18 cellular contexts compared by ENCODE assay signal in the genomic region with DNA sequence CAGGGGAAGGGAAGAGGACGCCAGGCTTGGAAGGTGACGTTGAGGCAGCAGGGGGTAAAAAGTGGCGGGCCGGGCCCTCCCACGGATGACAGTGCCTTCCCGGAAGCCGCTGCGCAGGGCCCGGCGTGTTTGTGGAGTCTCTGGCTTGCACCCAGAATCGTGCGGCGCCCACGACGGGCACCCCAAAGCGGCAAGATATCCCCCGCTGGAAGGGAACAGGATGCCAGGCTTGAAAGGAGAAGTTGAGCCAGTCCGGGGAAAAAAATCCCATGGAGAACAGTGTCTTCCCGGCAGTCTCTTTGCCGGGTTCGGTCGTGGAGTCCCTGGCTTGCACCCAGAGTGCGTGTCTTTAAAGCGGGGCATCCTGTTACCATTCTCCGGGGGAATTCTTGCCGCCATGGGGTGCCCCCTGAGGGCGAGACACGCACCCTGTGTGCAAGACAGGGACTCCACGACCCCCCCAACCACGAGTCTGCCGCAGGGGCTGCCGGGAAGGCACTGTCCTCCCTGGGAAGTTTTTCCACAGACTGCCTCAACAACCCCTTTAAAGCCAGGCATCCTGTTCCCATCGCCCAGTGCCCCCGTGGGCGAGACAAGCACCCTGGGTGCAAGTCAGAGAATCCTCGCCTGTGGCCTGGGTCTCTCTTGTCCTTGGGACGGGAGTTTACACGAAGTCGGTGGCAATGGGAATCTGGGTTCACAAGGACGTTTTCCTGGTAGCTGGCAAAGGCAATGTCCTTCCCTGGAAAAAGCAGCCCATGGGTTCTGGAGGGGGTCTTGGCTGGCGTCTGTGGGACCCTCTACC.
A peak's percentile ranks its signal among the peaks of the same experiment; 100 is the strongest.
DNase-seq lines count a peak whose midpoint lies in the region; ATAC-seq and TF ChIP-seq lines count a peak whose summit lies in the region.
"Had no signal": no experiment of that assay in that cellular context is flagged by ENCODE, and none has a peak within 500 bp of the region (broad histone marks: within the 10 kb centered on the region; RNA-seq: fewer than 3 reads in every experiment).

No MANE protein-coding gene starts in this region.

- H3K4me1 ChIP-seq in right atrium auricular region (no peaks in the 10 kb centered on the region), heart right ventricle (no peaks in the 10 kb centered on the region), transverse colon (no peaks in the 10 kb centered on the region)
- H3K4me1 ChIP-seq: Caco-2 had no signal

- H3K4me1 Mint-ChIP-seq in osteocyte (ENCODE audit: unreplicated experiment) = no peaks in the 10 kb centered on the region
- H3K4me1 Mint-ChIP-seq in activated CD4-positive, alpha-beta memory T cell treated with anti-CD3 and anti-CD28 coated beads, Interleukin-2, amount 10 ng/mL, durations not matched to agents 7 days and 5 days = no peaks in the 10 kb centered on the region

- no peak overlapping the region for H3K27ac Mint-ChIP-seq in osteocyte (ENCODE audit: unreplicated experiment)
- no peak overlapping the region for H3K27ac Mint-ChIP-seq in activated CD4-positive, alpha-beta memory T cell treated with anti-CD3 and anti-CD28 coated beads, Interleukin-2, amount 10 ng/mL, durations not matched to agents 7 days and 5 days
- H3K27ac Mint-ChIP-seq: CD4-positive, alpha-beta T cell had no signal

- TF ChIP-seq EP300 in transverse colon (IDR thresholded peaks at IDR 0.05; ENCODE audit: low read depth) = no peak

- H3K9me3 Mint-ChIP-seq in osteocyte (ENCODE audit: unreplicated experiment) = peaks cover 25% of the 10 kb centered on the region
- peaks cover 7% of the 10 kb centered on the region for H3K9me3 Mint-ChIP-seq in activated CD4-positive, alpha-beta memory T cell treated with anti-CD3 and anti-CD28 coated beads, Interleukin-2, amount 10 ng/mL, durations not matched to agents 7 days and 5 days

- in situ Hi-C loops in GM13976 (cut with MboI; ENCODE audit: low sequenced_read_pairs, unreplicated experiment) (no loop called here), transverse colon (cut with MboI; ENCODE audit: low pct_ligation_motif_present in 1 of 4, low pct_unique_long_range_greater_than_20kb in 1 of 4, low sequenced_read_pairs in 3 of 4) (no loop called here)

- DNase-seq in right atrium auricular region (ENCODE audit: low spot score) (peak; percentile 40), heart right ventricle (no peak), GM13976 (ENCODE audit: low spot score) (peak; percentile 7), osteocyte (ENCODE audit: extremely low spot score, unreplicated experiment) (peak; percentile 80), transverse colon (no peak)
- no peak for DNase-seq in activated CD4-positive, alpha-beta memory T cell treated with anti-CD3 and anti-CD28 coated beads, Interleukin-2, amount 10 ng/mL, durations not matched to agents 7 days and 5 days
- DNase-seq: ACHN; Caco-2; CD4-positive, alpha-beta T cell; DMS79 treated with DMSO at 0.1 percent for 48 hours; GF-D8; GM23248; HCEC 1CT; IMR-90 had no signal

- ATAC-seq in heart right ventricle = no peak
- ATAC-seq in GM18907 (IDR thresholded peaks at IDR 0.05; ENCODE audit: unreplicated experiment) = no peak
- ATAC-seq: GM12878 had no signal

- POLR2A ChIA-PET in activated CD4-positive, alpha-beta memory T cell treated with anti-CD3 and anti-CD28 coated beads, Interleukin-2, amount 10 ng/mL, durations not matched to agents 7 days and 5 days (lab: Charles Lee) = no interaction called here

- TF ChIP-seq CTCF in right atrium auricular region (IDR thresholded peaks at IDR 0.05) = no peak
- no peak for TF ChIP-seq CTCF in heart right ventricle (IDR thresholded peaks at IDR 0.05)
- no peak for TF ChIP-seq CTCF in GM13976 (IDR thresholded peaks at IDR 0.05; ENCODE audit: borderline replicate concordance, control extremely low read depth, extremely low read depth, insufficient read depth, missing control alignments)
- no peak for TF ChIP-seq CTCF in osteocyte (IDR thresholded peaks at IDR 0.05)
- no peak for TF ChIP-seq CTCF in transverse colon (IDR thresholded peaks at IDR 0.05)

- H3K4me3 ChIP-seq in right atrium auricular region = no peak overlapping the region
- H3K4me3 ChIP-seq in heart right ventricle = no peak overlapping the region
- no peak overlapping the region for H3K4me3 ChIP-seq in transverse colon
- H3K4me3 ChIP-seq: GM12878, GM23248, K562 had no signal

- no peaks in the 10 kb centered on the region for H3K36me3 Mint-ChIP-seq in osteocyte (ENCODE audit: unreplicated experiment)
- H3K36me3 Mint-ChIP-seq in activated CD4-positive, alpha-beta memory T cell treated with anti-CD3 and anti-CD28 coated beads, Interleukin-2, amount 10 ng/mL, durations not matched to agents 7 days and 5 days (ENCODE audit: low read depth) = no peaks in the 10 kb centered on the region

- no peak overlapping the region for H3K4me3 Mint-ChIP-seq in osteocyte (ENCODE audit: unreplicated experiment)
- H3K4me3 Mint-ChIP-seq in activated CD4-positive, alpha-beta memory T cell treated with anti-CD3 and anti-CD28 coated beads, Interleukin-2, amount 10 ng/mL, durations not matched to agents 7 days and 5 days = no peak overlapping the region
- H3K4me3 Mint-ChIP-seq: CD4-positive, alpha-beta T cell had no signal

- no peaks in the 10 kb centered on the region for H3K27me3 Mint-ChIP-seq in osteocyte (ENCODE audit: unreplicated experiment)
- no peaks in the 10 kb centered on the region for H3K27me3 Mint-ChIP-seq in activated CD4-positive, alpha-beta memory T cell treated with anti-CD3 and anti-CD28 coated beads, Interleukin-2, amount 10 ng/mL, durations not matched to agents 7 days and 5 days
- H3K27me3 Mint-ChIP-seq: CD4-positive, alpha-beta T cell had no signal

- CTCF ChIA-PET in activated CD4-positive, alpha-beta memory T cell treated with anti-CD3 and anti-CD28 coated beads, Interleukin-2, amount 10 ng/mL, durations not matched to agents 7 days and 5 days (lab: Charles Lee) = no interaction called here

- H3K9me3 ChIP-seq in right atrium auricular region (no peaks in the 10 kb centered on the region), heart right ventricle (peaks cover 0 to 45% (median 0%) of the 10 kb centered on the region in 11 donors), transverse colon (no peaks in the 10 kb centered on the region)

- no peaks in the 10 kb centered on the region for H3K36me3 ChIP-seq in right atrium auricular region
- no peaks in the 10 kb centered on the region for H3K36me3 ChIP-seq in heart right ventricle
- no peaks in the 10 kb centered on the region for H3K36me3 ChIP-seq in transverse colon

- H3K27ac ChIP-seq in right atrium auricular region (no peak overlapping the region), heart right ventricle (no peak overlapping the region), transverse colon (no peak overlapping the region)
- H3K27ac ChIP-seq: C4-2B, GM23248 had no signal

- intact Hi-C loops in heart right ventricle (cut with DNase I) = no loop called here
- intact Hi-C loops in transverse colon (cut with DNase I; ENCODE audit: low total_unique reads) = no loop called here

- no peaks in the 10 kb centered on the region for H3K27me3 ChIP-seq in right atrium auricular region
- no peaks in the 10 kb centered on the region for H3K27me3 ChIP-seq in heart right ventricle
- H3K27me3 ChIP-seq in transverse colon = no peaks in the 10 kb centered on the region

- TF ChIP-seq POLR2A in transverse colon (IDR thresholded peaks at IDR 0.05) = no peak

- 88 to 89% methylated on average over 33 to 41 of the region's 41 CpGs for WGBS in heart right ventricle, 2 donors
- 94% methylated on average over 41 of the region's 41 CpGs; no CpG with 5 or more reads in 1 of the 2 donors for WGBS in transverse colon (ENCODE audit: low coverage in 1 of 2), 2 donors

Comparison
In these comparisons a context has a peak if more than half of its experiments do, and no peak if none do; other contexts are left out.
1. DNase-seq: peak in right atrium auricular region (single experiment), GM13976 (single experiment) and osteocyte (single experiment); none in heart right ventricle (0 of 2), transverse colon (single experiment) and activated CD4-positive, alpha-beta memory T cell treated with anti-CD3 and anti-CD28 coated beads, Interleukin-2, amount 10 ng/mL, durations not matched to agents 7 days and 5 days (single experiment).